Comparison of ENCODE assay signal across 28 cellular contexts in the genomic region with DNA sequence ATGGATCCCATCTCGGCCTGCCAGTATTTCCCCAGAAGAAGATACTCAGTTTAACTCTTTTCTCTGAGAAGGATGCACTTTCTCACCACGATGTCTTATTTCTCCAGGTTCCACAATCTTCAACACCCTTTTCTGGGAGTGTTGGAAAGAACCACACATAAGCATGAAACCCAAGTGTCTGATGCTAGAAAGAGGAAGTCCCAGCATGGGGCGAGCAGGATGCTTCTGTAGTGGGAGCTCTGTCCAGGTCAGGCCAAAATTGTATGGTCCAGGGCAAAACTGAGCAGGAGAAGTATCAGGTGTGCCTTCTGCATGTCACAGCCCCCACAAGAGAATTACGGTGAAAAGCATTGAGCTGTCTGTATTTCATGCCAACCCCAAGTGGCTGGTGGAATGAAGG. TPM values are rescaled to one million over a fixed set of nuclear protein-coding genes. Genes with fewer than 3 reads are reported as not detected.
"Had no signal": no experiment of that assay in that cellular context is flagged by ENCODE, and none has a peak within 500 bp of the region (broad histone marks: within the 10 kb centered on the region; RNA-seq: fewer than 3 reads in every experiment).

No MANE protein-coding gene starts in this region.

- H3K4me3 ChIP-seq: SJSA1 had no signal

- DNase-seq: activated B cell treated with CpG ODN at 0.5 μM for 24 hours; activated CD4-positive, alpha-beta T cell treated with anti-CD3 and anti-CD28 coated beads for 1 hour; activated CD4-positive, alpha-beta T cell treated with anti-CD3 and anti-CD28 coated beads, Interleukin-2, amount 10 ng/mL, durations not matched to agents 24 days and 14 days; activated CD4-positive, alpha-beta T cell treated with anti-CD3 and anti-CD28 coated beads, Interleukin-2, amount 50 U/mL, for 48 hours; activated CD8-positive, alpha-beta memory T cell treated with anti-CD3 and anti-CD28 coated beads, Interleukin-2, amount 10 ng/mL, durations not matched to agents 7 days and 5 days; activated effector memory CD4-positive, alpha-beta T cell treated with Interleukin-2 at 50 U/mL for 16 hours; activated naive CD4-positive, alpha-beta T cell; activated T-cell treated with anti-CD3 and anti-CD28 coated beads, Interleukin-2, amount 50 U/mL, for 24 hours; aorta; NCI-H1048; NCI-H146; NCI-H187 treated with DMSO at 0.1 percent for 48 hours; NCI-H2081 treated with DMSO at 0.1 percent for 48 hours; NCI-H446; NCI-H524; PC-3; SHP77; SW 1271 had no signal

- ATAC-seq: activated CD8-positive, alpha-beta memory T cell treated with anti-CD3 and anti-CD28 coated beads, Interleukin-2, amount 10 ng/mL, durations not matched to agents 7 days and 5 days; PC-3; SK-N-SH treated with all-trans-retinoic acid at 6 μM for 48 hours had no signal

- H3K36me3 Mint-ChIP-seq: activated CD8-positive, alpha-beta memory T cell treated with anti-CD3 and anti-CD28 coated beads, Interleukin-2, amount 10 ng/mL, durations not matched to agents 7 days and 5 days; activated naive CD4-positive, alpha-beta T cell treated with anti-CD3 and anti-CD28 coated beads, Interleukin-2, amount 50 U/mL, for 24 hours had no signal

- H3K9me3 Mint-ChIP-seq: activated B cell treated with CpG ODN at 0.5 μM for 24 hours; activated CD4-positive, alpha-beta T cell treated with anti-CD3 and anti-CD28 coated beads, Interleukin-2, amount 10 ng/mL, durations not matched to agents 24 days and 14 days; activated naive CD4-positive, alpha-beta T cell treated with anti-CD3 and anti-CD28 coated beads, Interleukin-2, amount 50 U/mL, for 24 hours; activated T-cell treated with anti-CD3 and anti-CD28 coated beads, Interleukin-2, amount 50 U/mL, for 24 hours; activated T-helper 1 cell treated with anti-CD3 and anti-CD28 coated beads, Interleukin-12 subunit alpha, Interleukin-12 subunit beta, Interleukin-2, Interleukin-4 antibody, amounts not matched to agents 30 ng/mL and 10 ng/mL and 1 ng/mL, durations not matched to agents 14 hours and 24 hours and 36 hours; central memory CD8-positive, alpha-beta T cell; T-helper 1 cell treated with Interleukin-12 subunit alpha and Interleukin-12 subunit beta and Interleukin-4 antibody, amounts not matched to agents 30 μg/mL and 1 μg/mL, for 36 hours had no signal

- H3K27ac ChIP-seq: SJSA1 had no signal

- H3K4me3 Mint-ChIP-seq: activated B cell treated with CpG ODN at 0.5 μM for 24 hours; activated CD4-positive, alpha-beta T cell treated with anti-CD3 and anti-CD28 coated beads, Interleukin-2, amount 10 ng/mL, durations not matched to agents 24 days and 14 days; activated CD8-positive, alpha-beta memory T cell treated with anti-CD3 and anti-CD28 coated beads, Interleukin-2, amount 10 ng/mL, durations not matched to agents 7 days and 5 days; activated naive CD4-positive, alpha-beta T cell treated with anti-CD3 and anti-CD28 coated beads, Interleukin-2, amount 50 U/mL, for 24 hours; activated T-cell treated with anti-CD3 and anti-CD28 coated beads, Interleukin-2, amount 50 U/mL, for 24 hours; activated T-helper 1 cell treated with anti-CD3 and anti-CD28 coated beads, Interleukin-12 subunit alpha, Interleukin-12 subunit beta, Interleukin-2, Interleukin-4 antibody, amounts not matched to agents 30 ng/mL and 10 ng/mL and 1 ng/mL, durations not matched to agents 14 hours and 24 hours and 36 hours; central memory CD8-positive, alpha-beta T cell; T-helper 1 cell treated with Interleukin-12 subunit alpha and Interleukin-12 subunit beta and Interleukin-4 antibody, amounts not matched to agents 30 μg/mL and 1 μg/mL, for 36 hours had no signal

- H3K27me3 Mint-ChIP-seq: activated B cell treated with CpG ODN at 0.5 μM for 24 hours; activated naive CD4-positive, alpha-beta T cell treated with anti-CD3 and anti-CD28 coated beads, Interleukin-2, amount 50 U/mL, for 24 hours; activated T-cell treated with anti-CD3 and anti-CD28 coated beads, Interleukin-2, amount 50 U/mL, for 24 hours had no signal

- H3K27ac Mint-ChIP-seq: activated B cell treated with CpG ODN at 0.5 μM for 24 hours; activated CD4-positive, alpha-beta T cell treated with anti-CD3 and anti-CD28 coated beads, Interleukin-2, amount 10 ng/mL, durations not matched to agents 24 days and 14 days; activated CD8-positive, alpha-beta memory T cell treated with anti-CD3 and anti-CD28 coated beads, Interleukin-2, amount 10 ng/mL, durations not matched to agents 7 days and 5 days; activated naive CD4-positive, alpha-beta T cell treated with anti-CD3 and anti-CD28 coated beads, Interleukin-2, amount 50 U/mL, for 24 hours; activated T-cell treated with anti-CD3 and anti-CD28 coated beads, Interleukin-2, amount 50 U/mL, for 24 hours; activated T-helper 1 cell treated with anti-CD3 and anti-CD28 coated beads, Interleukin-12 subunit alpha, Interleukin-12 subunit beta, Interleukin-2, Interleukin-4 antibody, amounts not matched to agents 30 ng/mL and 10 ng/mL and 1 ng/mL, durations not matched to agents 14 hours and 24 hours and 36 hours; T-helper 1 cell treated with Interleukin-12 subunit alpha and Interleukin-12 subunit beta and Interleukin-4 antibody, amounts not matched to agents 30 μg/mL and 1 μg/mL, for 36 hours had no signal

- H3K36me3 ChIP-seq: SJSA1 had no signal

- FAIRE-seq: RCC 7860 had no signal

- H3K4me1 ChIP-seq: SJSA1 had no signal

- H3K9me3 ChIP-seq: SJSA1 had no signal

RNA-seq across cellular contexts. Expression of gene TREM1, which starts 11.0 kb away (rescaled TPM):
- total RNA-seq: activated B cell treated with CpG ODN at 0.5 μM for 24 hours; activated CD4-positive, alpha-beta T cell treated with anti-CD3 and anti-CD28 coated beads, Interleukin-2, amount 10 ng/mL, durations not matched to agents 24 days and 14 days; activated CD8-positive, alpha-beta memory T cell treated with anti-CD3 and anti-CD28 coated beads, Interleukin-2, amount 10 ng/mL, durations not matched to agents 7 days and 5 days; activated T-helper 1 cell treated with anti-CD3 and anti-CD28 coated beads, Interleukin-12 subunit alpha, Interleukin-12 subunit beta, Interleukin-2, Interleukin-4 antibody, amounts not matched to agents 30 ng/mL and 10 ng/mL and 1 ng/mL, durations not matched to agents 14 hours and 24 hours and 36 hours; SJSA1 had no signal

RNA-seq across cellular contexts. Expression of gene TREML4, which starts 47.3 kb away (rescaled TPM):
- total RNA-seq: activated B cell treated with CpG ODN at 0.5 μM for 24 hours; activated CD4-positive, alpha-beta T cell treated with anti-CD3 and anti-CD28 coated beads, Interleukin-2, amount 10 ng/mL, durations not matched to agents 24 days and 14 days; activated CD8-positive, alpha-beta memory T cell treated with anti-CD3 and anti-CD28 coated beads, Interleukin-2, amount 10 ng/mL, durations not matched to agents 7 days and 5 days; activated T-helper 1 cell treated with anti-CD3 and anti-CD28 coated beads, Interleukin-12 subunit alpha, Interleukin-12 subunit beta, Interleukin-2, Interleukin-4 antibody, amounts not matched to agents 30 ng/mL and 10 ng/mL and 1 ng/mL, durations not matched to agents 14 hours and 24 hours and 36 hours; bronchial epithelial cell; LHCN-M2; MCF 10A; PC-3; SJSA1 had no signal
- polyA plus RNA-seq: aorta had no signal

RNA-seq across cellular contexts. Expression of gene NCR2, which starts 59.9 kb away (rescaled TPM):
- total RNA-seq: activated B cell treated with CpG ODN at 0.5 μM for 24 hours; activated CD4-positive, alpha-beta T cell treated with anti-CD3 and anti-CD28 coated beads, Interleukin-2, amount 10 ng/mL, durations not matched to agents 24 days and 14 days; activated T-helper 1 cell treated with anti-CD3 and anti-CD28 coated beads, Interleukin-12 subunit alpha, Interleukin-12 subunit beta, Interleukin-2, Interleukin-4 antibody, amounts not matched to agents 30 ng/mL and 10 ng/mL and 1 ng/mL, durations not matched to agents 14 hours and 24 hours and 36 hours; aorta; bronchial epithelial cell; LHCN-M2; MCF 10A; PC-3; SJSA1 had no signal
- polyA plus RNA-seq: aorta had no signal
